ENCODE assay signal across 23 cellular contexts in the genomic region with DNA sequence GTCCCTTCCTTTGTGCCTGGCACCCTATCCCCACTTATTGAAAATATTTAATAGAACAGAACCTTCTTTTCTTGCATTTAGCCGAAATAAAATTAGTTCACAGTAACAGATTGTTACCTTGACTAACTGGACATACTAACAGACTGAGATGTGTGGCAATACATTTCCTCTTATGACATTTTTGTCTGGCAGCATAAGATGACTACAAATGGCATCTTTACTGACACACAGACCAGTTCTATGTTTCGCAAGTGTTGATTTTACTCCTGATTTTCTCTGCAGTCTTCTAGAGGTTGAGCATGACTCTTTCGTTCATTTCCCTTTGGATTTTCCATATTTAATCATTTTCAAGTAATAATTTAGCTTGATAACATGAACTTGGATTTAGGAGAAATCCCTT.
"Had no signal": no experiment of that assay in that cellular context is flagged by ENCODE, and none has a peak within 500 bp of the region (broad histone marks: within the 10 kb centered on the region; RNA-seq: fewer than 3 reads in every experiment).

No MANE protein-coding gene starts in this region.

- DNase-seq: naive thymus-derived CD4-positive, alpha-beta T cell; natural killer cell; nucleus accumbens; pancreas; retina; right cardiac atrium; right lobe of liver; sigmoid colon; small intestine; stimulated activated CD4-positive, alpha-beta T cell treated with anti-CD3 and anti-CD28 coated beads, Interleukin-15, amount 100 ng/mL, for 24 hours; stimulated activated CD4-positive, alpha-beta T cell treated with anti-CD3 and anti-CD28 coated beads, Interleukin-2, amount 100 ng/mL, for 24 hours; stimulated activated CD4-positive, alpha-beta T cell treated with anti-CD3 and anti-CD28 coated beads, Interleukin-2, amount 100 ng/mL, for 48 hours; stimulated activated CD4-positive, alpha-beta T cell treated with anti-CD3 and anti-CD28 coated beads, Interleukin-4, amount 100 ng/mL, for 24 hours; stimulated activated naive B cell treated with anti-CD40 and anti-IgM and Interleukin-4, amounts not matched to agents 10 μg/mL and 1 μg/mL and 100 μg/mL, for 72 hours; stimulated activated naive CD4-positive, alpha-beta T cell treated with Interleukin-2 at 50 U/mL for 16 hours; stomach; thyroid gland; upper lobe of left lung had no signal

- H3K36me3 ChIP-seq: neutrophil, pancreas, prostate gland, right lobe of liver, sigmoid colon, stomach, thoracic aorta, thyroid gland, tibial nerve, upper lobe of left lung, vagina had no signal

- H3K27ac ChIP-seq: neutrophil, pancreas, prostate gland, right lobe of liver, sigmoid colon, stomach, thoracic aorta, thyroid gland, tibial nerve, upper lobe of left lung, vagina had no signal

- H3K9me3 ChIP-seq: pancreas, prostate gland, right lobe of liver, sigmoid colon, stomach, thoracic aorta, thyroid gland, tibial nerve, upper lobe of left lung, vagina had no signal

- H3K27me3 ChIP-seq: neutrophil, pancreas, right lobe of liver, sigmoid colon, stomach, thyroid gland, tibial nerve, upper lobe of left lung, vagina had no signal

- H3K4me3 ChIP-seq: pancreas, prostate gland, right lobe of liver, sigmoid colon, stomach, thoracic aorta, thyroid gland, tibial nerve, upper lobe of left lung, vagina had no signal

- H3K4me1 ChIP-seq: pancreas, prostate gland, right lobe of liver, sigmoid colon, stomach, thyroid gland, tibial nerve, upper lobe of left lung, vagina had no signal
